Comparison of ENCODE assay signal across 3 cellular contexts in the genomic region with DNA sequence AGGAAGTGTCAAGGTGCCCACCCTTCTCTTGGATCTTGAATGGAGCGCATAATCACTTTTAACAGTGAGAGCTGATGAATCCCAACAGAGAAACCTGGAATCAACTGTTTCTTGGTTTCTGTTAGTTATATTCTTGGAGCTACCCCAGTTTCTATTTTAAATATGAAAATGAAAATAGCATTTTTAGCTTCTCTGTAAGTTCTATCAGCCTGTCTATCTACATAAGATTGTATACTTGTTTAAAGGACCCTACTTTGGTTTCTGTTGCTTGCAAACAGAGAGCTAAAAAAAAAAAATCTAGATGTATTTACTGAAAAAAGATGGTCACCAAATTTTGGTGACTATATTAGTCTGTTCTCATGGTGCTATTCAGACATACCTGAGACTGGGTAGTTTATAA.
"Had no signal": no experiment of that assay in that cellular context is flagged by ENCODE, and none has a peak within 500 bp of the region (broad histone marks: within the 10 kb centered on the region; RNA-seq: fewer than 3 reads in every experiment).

No MANE protein-coding gene starts in this region.

- H3K4me3 ChIP-seq: GM12878 had no signal

- ATAC-seq: GM12878 had no signal

- DNase-seq: GDM1, GF-D8 had no signal
